10 cellular contexts compared by ENCODE assay signal in the genomic region with DNA sequence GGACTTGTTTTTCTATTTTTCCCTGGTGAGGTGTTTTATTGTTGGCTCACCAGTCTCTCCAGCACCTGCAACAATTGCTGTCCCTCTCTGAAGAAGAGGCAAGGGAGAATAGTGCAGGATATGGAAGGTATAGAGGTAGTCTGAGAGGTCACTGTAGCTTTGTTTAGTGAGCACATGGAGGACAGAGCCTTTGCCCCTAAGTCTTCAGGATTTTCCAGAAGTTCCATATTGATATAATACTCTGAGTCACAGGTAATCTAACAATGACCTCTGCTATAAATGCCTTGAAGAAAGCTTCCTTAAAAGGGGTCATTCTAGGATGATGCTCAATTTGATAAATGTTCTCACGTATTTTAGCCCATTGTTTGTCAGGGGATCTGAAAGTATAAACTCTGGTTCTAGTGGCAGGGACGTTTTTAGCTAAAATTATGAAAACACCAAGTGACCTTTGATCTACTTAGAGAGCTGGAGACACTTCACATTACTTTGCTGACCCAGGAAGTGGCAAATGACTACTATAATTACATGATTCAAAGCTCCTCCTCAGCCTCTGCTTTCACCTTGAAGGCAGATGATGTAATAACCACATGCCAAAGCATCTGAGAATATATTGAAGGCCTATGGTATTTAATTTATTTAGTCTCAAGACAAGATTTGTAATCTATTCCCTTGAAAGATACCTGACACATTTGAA.
DNase-seq lines count a peak whose midpoint lies in the region; ATAC-seq lines count a peak whose summit lies in the region.
"Had no signal": no experiment of that assay in that cellular context is flagged by ENCODE, and none has a peak within 500 bp of the region (broad histone marks: within the 10 kb centered on the region; RNA-seq: fewer than 3 reads in every experiment).

No MANE protein-coding gene starts in this region.

- H2AK5ac ChIP-seq in trophoblast cell (ENCODE audit: low read length) = no peak overlapping the region

- H2AFZ ChIP-seq in trophoblast cell (ENCODE audit: insufficient read depth, low read length, poor library complexity) = no peak overlapping the region

- WGBS in trophoblast cell (ENCODE audit: extremely low coverage, insufficient coverage, insufficient read length) = no CpG with 5 or more reads among the region's 2 CpGs

- DNase-seq in HT1080 (ENCODE audit: low read depth) = peak; percentile 67
- peak; percentile 48 for DNase-seq in amniotic epithelial cell (ENCODE audit: low read depth)
- peak; percentile 3 to 8 for DNase-seq in trophoblast cell
- no peak for DNase-seq in mucosa of gallbladder (ENCODE audit: low spot score)
- DNase-seq: amygdala, Peyer's patch had no signal

- H3K79me1 ChIP-seq in trophoblast cell (ENCODE audit: low read length) = no peaks in the 10 kb centered on the region

- H3K27me3 ChIP-seq in trophoblast cell (ENCODE audit: insufficient read depth, low read length) = no peaks in the 10 kb centered on the region
- H3K27me3 ChIP-seq: Peyer's patch had no signal

- no peaks in the 10 kb centered on the region for H3K79me2 ChIP-seq in trophoblast cell (ENCODE audit: control insufficient read depth, insufficient read depth, low read length, poor library complexity)

- H3K4me3 ChIP-seq in trophoblast cell (ENCODE audit: low read depth, low read length) = no peak overlapping the region
- H3K4me3 ChIP-seq: Peyer's patch had no signal

- no peaks in the 10 kb centered on the region for H3K36me3 ChIP-seq in trophoblast cell (ENCODE audit: control insufficient read depth in 1 of 2, insufficient read depth in 2 of 2, low read length in 2 of 2)
- H3K36me3 ChIP-seq: Peyer's patch had no signal

- H3K27ac ChIP-seq in trophoblast cell (ENCODE audit: low read depth, low read length) = no peak overlapping the region
- H3K27ac ChIP-seq: HL-60, Peyer's patch had no signal

- no peak overlapping the region for H4K12ac ChIP-seq in trophoblast cell (ENCODE audit: low read depth, low read length)

- peaks cover 0 to 2% of the 10 kb centered on the region in 2 experiments for H3K4me1 ChIP-seq in trophoblast cell (ENCODE audit: control insufficient read depth in 1 of 2, insufficient read depth in 2 of 2, low read length in 2 of 2)
- H3K4me1 ChIP-seq: Peyer's patch had no signal

- H3K23ac ChIP-seq in trophoblast cell (ENCODE audit: low read length) = no peak overlapping the region

- no peak overlapping the region for H3K9ac ChIP-seq in trophoblast cell (ENCODE audit: low read length)

- no peak overlapping the region for H3K18ac ChIP-seq in trophoblast cell (ENCODE audit: low read length)

- H4K8ac ChIP-seq in trophoblast cell (ENCODE audit: low read depth, low read length) = no peak overlapping the region

- H4K91ac ChIP-seq in trophoblast cell (ENCODE audit: low read depth, low read length) = no peak overlapping the region

- H2BK5ac ChIP-seq in trophoblast cell (ENCODE audit: low read depth, low read length, poor library complexity) = no peak overlapping the region

- H3K14ac ChIP-seq in trophoblast cell (ENCODE audit: low read length) = no peak overlapping the region

- H2BK12ac ChIP-seq in trophoblast cell (ENCODE audit: low read length) = no peak overlapping the region

- H3K9me3 ChIP-seq in trophoblast cell (ENCODE audit: insufficient read depth, low read depth, low read length) = no peaks in the 10 kb centered on the region
- H3K9me3 ChIP-seq: Peyer's patch had no signal

- ATAC-seq in GM18870 (IDR thresholded peaks at IDR 0.05; ENCODE audit: unreplicated experiment) = peak; percentile 87
- no peak for ATAC-seq in HG02840 (IDR thresholded peaks at IDR 0.05; ENCODE audit: low FRiP score, unreplicated experiment)
- ATAC-seq in HG03280 (IDR thresholded peaks at IDR 0.05; ENCODE audit: unreplicated experiment) = no peak

- H2BK120ac ChIP-seq in trophoblast cell (ENCODE audit: insufficient read depth, low read length, poor library complexity) = no peak overlapping the region

- no peak overlapping the region for H3K4me2 ChIP-seq in trophoblast cell (ENCODE audit: low read length)

- no peak overlapping the region for H3K4ac ChIP-seq in trophoblast cell (ENCODE audit: low read depth, low read length)
